In genomic region chr18:70931942-70932814, GRCh38 we compare ENCODE assay signal across 8 cellular contexts.
A peak's percentile ranks its signal among the peaks of the same experiment; 100 is the strongest.
DNase-seq lines count a peak whose midpoint lies in the region; ATAC-seq, FAIRE-seq and TF ChIP-seq lines count a peak whose summit lies in the region.

No MANE protein-coding gene starts in this region.

- H3K36me3 ChIP-seq in HepG2 (replicated peaks in 1 of 2; ENCODE audit: control insufficient read depth in 1 of 2, insufficient read depth in 2 of 2, low read length in 2 of 2) = no peaks in the 10 kb centered on the region

- peak; percentile 46 for DNase-seq in SIG-M5 treated with dmso at 0.1 percent for 504 hours (lab: John Stamatoyannopoulos, UW; ENCODE audit: unreplicated experiment)
- no peak for DNase-seq in SIG-M5 (lab: John Stamatoyannopoulos, UW)
- DNase-seq in NCI-H1417 (lab: John Stamatoyannopoulos, UW) = peak; percentile 27 to 82 (median 42)
- DNase-seq in astrocyte of the cerebellum (ENCODE audit: low read depth) = peak; percentile 33
- peak; percentile 3 for DNase-seq in HepG2 (ENCODE audit: low spot score)
- DNase-seq in effector CD4-positive, alpha-beta T cell = no peak
- no peak for DNase-seq in NK-92 treated with Interleukin-12 subunit alpha and Interleukin-12 subunit beta, amount 100 ng/mL, for 24 hours (lab: John Stamatoyannopoulos, UW)
- DNase-seq in activated T-cell treated with anti-CD3 and anti-CD28 coated beads, Interleukin-2, amount 50 U/mL, for 1 hour = no peak

- no peak overlapping the region for H3K9ac ChIP-seq in HepG2 (ENCODE audit: insufficient read depth, low read depth, low read length)

- in situ Hi-C loops in astrocyte of the cerebellum (cut with HindIII; ENCODE audit: low sequenced_read_pairs) = no loop called here
- in situ Hi-C loops in HepG2 (cut with HindIII; ENCODE audit: extremely low pct_ligation_motif_present, low pct_unique_long_range_greater_than_20kb) = loop anchor here (10.0 kb wide), 1 partner anchor 1613 kb away; the partner anchor contains the start of gene CBLN2

- BruUV-seq in HepG2 (replicated peaks; lab: Mats Ljungman, UMichigan) = no TSS peak

- no peaks in the 10 kb centered on the region; a peak in 1 of 5 replicates for H3K27me3 ChIP-seq in HepG2 (ENCODE audit: control insufficient read depth in 1 of 2, insufficient read depth in 2 of 2, low read length in 2 of 2)

- H2AFZ ChIP-seq in HepG2 (ENCODE audit: low read length) = no peak overlapping the region

- H3K9me3 ChIP-seq in HepG2 (ENCODE audit: low read length) = no peaks in the 10 kb centered on the region

- POLR2A ChIA-PET in HepG2 (lab: Yijun Ruan, JAX) = no interaction called here

- TF ChIP-seq EP300 in HepG2 (IDR thresholded peaks at IDR 0.05; ENCODE audit: low read depth in 2 of 2, low read length in 2 of 2) (no peak), HepG2 (CRISPR knock-in tag; IDR thresholded peaks at IDR 0.05; ENCODE audit: borderline replicate concordance) (no peak)

- H3K79me2 ChIP-seq in HepG2 (ENCODE audit: insufficient read depth, low read length) = no peaks in the 10 kb centered on the region

- H3K4me3 ChIP-seq in astrocyte of the cerebellum (ENCODE audit: low read depth, low read length) (no peak overlapping the region), HepG2 (replicated peaks in 1 of 3; ENCODE audit: insufficient read depth in 1 of 3, low read depth in 2 of 3, low read length in 3 of 3) (no peak overlapping the region)

- no peak overlapping the region for H3K27ac ChIP-seq in HepG2 (ENCODE audit: extremely low read length, insufficient read depth, low read length)

- no peak for FAIRE-seq in HepG2 (lab: Jason Lieb, UNC)

- intact Hi-C loops in HepG2 (cut with micrococcal nuclease; ENCODE audit: unreplicated experiment) = no loop called here

- CTCF ChIA-PET in HepG2 (lab: Yijun Ruan, JAX; ENCODE audit: low intra/inter-chr PET ratio, low total read pairs) = interaction anchor here (1.8 kb wide), 1 partner anchor 1612 kb away, joined by 8 read pairs; the partner anchor contains the start of gene CBLN2

- TF ChIP-seq CTCF in astrocyte of the cerebellum (IDR thresholded peaks at IDR 0.05; ENCODE audit: low read depth, low read length, missing control alignments) (peak; percentile 51), HepG2 (CRISPR knock-in tag; IDR thresholded peaks at IDR 0.05) (peak; percentile 53)

- WGBS in HepG2 (ENCODE audit: low lambda C conversion rate) = 9% methylated on average over 7 of the region's 7 CpGs

- no peak for TF ChIP-seq POLR2A in HepG2 (IDR thresholded peaks at IDR 0.05; ENCODE audit: insufficient read depth in 1 of 2, low read depth in 2 of 2, low read length in 2 of 2)

- no peak for TF ChIP-seq RAD21 in HepG2 (CRISPR knock-in tag; IDR thresholded peaks at IDR 0.05)

- no peak overlapping the region for H3K4me2 ChIP-seq in HepG2 (ENCODE audit: low read depth, low read length)

- H4K20me1 ChIP-seq in HepG2 (ENCODE audit: insufficient read depth, low read length) = no peaks in the 10 kb centered on the region

- H3K4me1 ChIP-seq in HepG2 (ENCODE audit: insufficient read depth, low read length) = no peaks in the 10 kb centered on the region

- peak; percentile 48; the same call in 1 of the 3 replicates for ATAC-seq in HepG2

TF ChIP-seq in HepG2, 621 proteins besides CTCF, POLR2A, EP300 and RAD21:
- TF ChIP-seq SMAD9 (CRISPR knock-in tag; IDR thresholded peaks at IDR 0.05) = no peak
- no peak for TF ChIP-seq ZNF503 (CRISPR knock-in tag; IDR thresholded peaks at IDR 0.05)
- TF ChIP-seq SMC3 (IDR thresholded peaks at IDR 0.05; ENCODE audit: low read length) = peak; percentile 36; the same call in 1 of the 2 replicates
- TF ChIP-seq, protein P1, sequence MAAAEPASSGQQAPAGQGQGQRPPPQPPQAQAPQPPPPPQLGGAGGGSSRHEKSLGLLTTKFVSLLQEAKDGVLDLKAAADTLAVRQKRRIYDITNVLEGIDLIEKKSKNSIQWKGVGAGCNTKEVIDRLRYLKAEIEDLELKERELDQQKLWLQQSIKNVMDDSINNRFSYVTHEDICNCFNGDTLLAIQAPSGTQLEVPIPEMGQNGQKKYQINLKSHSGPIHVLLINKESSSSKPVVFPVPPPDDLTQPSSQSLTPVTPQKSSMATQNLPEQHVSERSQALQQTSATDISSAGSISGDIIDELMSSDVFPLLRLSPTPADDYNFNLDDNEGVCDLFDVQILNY (CRISPR knock-in tag; conservative IDR thresholded peaks at IDR 0.05) = no peak
- no peak for TF ChIP-seq LCORL (IDR thresholded peaks at IDR 0.05)
- TF ChIP-seq LCORL (CRISPR knock-in tag; IDR thresholded peaks at IDR 0.05) = no peak
- TF ChIP-seq ZNF747 (CRISPR knock-in tag; IDR thresholded peaks at IDR 0.05; ENCODE audit: borderline replicate concordance) = no peak
- TF ChIP-seq ZNF292 (CRISPR knock-in tag; IDR thresholded peaks at IDR 0.05; ENCODE audit: borderline replicate concordance, low read depth) = no peak
- no peak for TF ChIP-seq ASH2L (IDR thresholded peaks at IDR 0.05; ENCODE audit: insufficient read length, low read depth, low read length)
- no peak for TF ChIP-seq NFKBIZ (CRISPR knock-in tag; IDR thresholded peaks at IDR 0.05)
- TF ChIP-seq STAG1 (CRISPR knock-in tag; IDR thresholded peaks at IDR 0.05) = peak; percentile 53
- TF ChIP-seq, protein P2, sequence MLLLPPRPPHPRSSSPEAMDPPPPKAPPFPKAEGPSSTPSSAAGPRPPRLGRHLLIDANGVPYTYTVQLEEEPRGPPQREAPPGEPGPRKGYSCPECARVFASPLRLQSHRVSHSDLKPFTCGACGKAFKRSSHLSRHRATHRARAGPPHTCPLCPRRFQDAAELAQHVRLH (CRISPR knock-in tag; IDR thresholded peaks at IDR 0.05; ENCODE audit: borderline replicate concordance, low read depth) = no peak

Comparison
In these comparisons a context has a peak if more than half of its experiments do, and no peak if none do; other contexts are left out.
1. DNase-seq: peak in SIG-M5 treated with dmso at 0.1 percent for 504 hours (single experiment), NCI-H1417 (3 of 3), astrocyte of the cerebellum (single experiment) and HepG2 (single experiment); none in SIG-M5 (single experiment), effector CD4-positive, alpha-beta T cell (single experiment), NK-92 treated with Interleukin-12 subunit alpha and Interleukin-12 subunit beta, amount 100 ng/mL, for 24 hours (single experiment) and activated T-cell treated with anti-CD3 and anti-CD28 coated beads, Interleukin-2, amount 50 U/mL, for 1 hour (single experiment).